12 cellular contexts compared by ENCODE assay signal in genomic region chr2:203582468-203582867, GRCh38. TPM values are rescaled to one million over a fixed set of nuclear protein-coding genes. Genes with fewer than 3 reads are reported as not detected.
DNase-seq lines count a peak whose midpoint lies in the region; ATAC-seq and TF ChIP-seq lines count a peak whose summit lies in the region.
"Had no signal": no experiment of that assay in that cellular context is flagged by ENCODE, and none has a peak within 500 bp of the region (broad histone marks: within the 10 kb centered on the region; RNA-seq: fewer than 3 reads in every experiment).

No MANE protein-coding gene starts in this region.

- no peak for TF ChIP-seq CTCF in gastroesophageal sphincter (IDR thresholded peaks at IDR 0.05)
- no peak for TF ChIP-seq CTCF in nephron (IDR thresholded peaks at IDR 0.05; ENCODE audit: unreplicated experiment in 3 of 3)
- no peak for TF ChIP-seq CTCF in endothelial cell (IDR thresholded peaks at IDR 0.05; ENCODE audit: unreplicated experiment)
- no peak for TF ChIP-seq CTCF in vagina (IDR thresholded peaks at IDR 0.05)

- H3K27me3 Mint-ChIP-seq in nephron (ENCODE audit: low read depth) (no peaks in the 10 kb centered on the region), endothelial cell (ENCODE audit: unreplicated experiment) (no peaks in the 10 kb centered on the region)
- peaks cover 6% of the 10 kb centered on the region for H3K27me3 Mint-ChIP-seq in activated T-cell treated with anti-CD3 and anti-CD28 coated beads, Interleukin-2, amount 50 U/mL, for 72 hours (ENCODE audit: low read depth)

- no peaks in the 10 kb centered on the region for H3K79me2 ChIP-seq in ACC112 (ENCODE audit: control insufficient read depth, insufficient read depth, low read length, unreplicated experiment)

- peak overlapping the region; percentile 17 for H2AFZ ChIP-seq in ACC112 (ENCODE audit: low read length, unreplicated experiment)

- H3K4me1 Mint-ChIP-seq in nephron (peaks cover 52% of the 10 kb centered on the region), endothelial cell (ENCODE audit: unreplicated experiment) (no peaks in the 10 kb centered on the region)
- peaks cover 45% of the 10 kb centered on the region for H3K4me1 Mint-ChIP-seq in activated T-cell treated with anti-CD3 and anti-CD28 coated beads, Interleukin-2, amount 50 U/mL, for 72 hours (ENCODE audit: low read depth)

- intact Hi-C loops in vagina (cut with DNase I), result no loop called here

- H3K27ac ChIP-seq in ACC112 (ENCODE audit: low read depth, low read length), result no peak overlapping the region
- H3K27ac ChIP-seq in gastroesophageal sphincter, result peak overlapping the region; percentile 41 to 68 (median 62)
- H3K27ac ChIP-seq in vagina, result no peak overlapping the region

- no peak for TF ChIP-seq EP300 in gastroesophageal sphincter (IDR thresholded peaks at IDR 0.05)

- ATAC-seq in SK-N-SH treated with all-trans-retinoic acid at 6 μM for 48 hours, result peak; percentile 34
- no peak for ATAC-seq in gastroesophageal sphincter
- ATAC-seq in activated T-cell treated with anti-CD3 and anti-CD28 coated beads, Interleukin-2, amount 50 U/mL, for 72 hours (replicated peaks in 1 of 2), result no peak

- H3K9me3 ChIP-seq in gastroesophageal sphincter (no peaks in the 10 kb centered on the region), vagina (no peaks in the 10 kb centered on the region)

- WGBS in gastroesophageal sphincter (ENCODE audit: low coverage in 1 of 2), 2 donors, result 30 to 31% methylated on average over 2 to 3 of the region's 3 CpGs

- no peak for DNase-seq in activated T-cell treated with anti-CD3 and anti-CD28 coated beads, Interleukin-2, amount 50 U/mL, for 72 hours
- DNase-seq in endothelial cell (ENCODE audit: low spot score) (no peak), vagina (ENCODE audit: extremely low spot score in 2 of 2) (no peak), T-helper 2 cell (no peak)
- DNase-seq: activated CD4-positive, alpha-beta T cell treated with anti-CD3 and anti-CD28 coated beads, Interleukin-2, amount 50 U/mL, for 48 hours; NCI-H2171; nephron progenitor cell had no signal

- no peaks in the 10 kb centered on the region for H3K9me3 Mint-ChIP-seq in nephron
- H3K9me3 Mint-ChIP-seq in activated T-cell treated with anti-CD3 and anti-CD28 coated beads, Interleukin-2, amount 50 U/mL, for 72 hours, result no peaks in the 10 kb centered on the region
- H3K9me3 Mint-ChIP-seq in endothelial cell (ENCODE audit: unreplicated experiment), result no peaks in the 10 kb centered on the region
- H3K9me3 Mint-ChIP-seq: nephron progenitor cell; T-helper 2 cell treated with Interferon-gamma antibody and Interleukin-4, amounts not matched to agents 5 μg/mL and 100 μg/mL, for 36 hours had no signal

- H3K4me3 Mint-ChIP-seq in nephron (no peak overlapping the region), endothelial cell (ENCODE audit: unreplicated experiment) (no peak overlapping the region)
- H3K4me3 Mint-ChIP-seq in activated T-cell treated with anti-CD3 and anti-CD28 coated beads, Interleukin-2, amount 50 U/mL, for 72 hours, result no peak overlapping the region
- H3K4me3 Mint-ChIP-seq: nephron progenitor cell; T-helper 2 cell treated with Interferon-gamma antibody and Interleukin-4, amounts not matched to agents 5 μg/mL and 100 μg/mL, for 36 hours had no signal

- H3K4me1 ChIP-seq in ACC112 (ENCODE audit: control insufficient read depth, insufficient read depth, low read length, unreplicated experiment) (peaks cover 36% of the 10 kb centered on the region), gastroesophageal sphincter (peaks cover 8 to 41% (median 17%) of the 10 kb centered on the region in 3 donors), vagina (peaks cover 51% of the 10 kb centered on the region)

- H3K36me3 ChIP-seq in ACC112 (ENCODE audit: insufficient read depth, low read length) (no peaks in the 10 kb centered on the region), gastroesophageal sphincter (no peaks in the 10 kb centered on the region), vagina (no peaks in the 10 kb centered on the region)

- H3K27ac Mint-ChIP-seq in nephron, result peak overlapping the region; percentile 66 to 95 (median 88)
- no peak overlapping the region for H3K27ac Mint-ChIP-seq in activated T-cell treated with anti-CD3 and anti-CD28 coated beads, Interleukin-2, amount 50 U/mL, for 72 hours
- H3K27ac Mint-ChIP-seq in endothelial cell (ENCODE audit: unreplicated experiment), result no peak overlapping the region
- H3K27ac Mint-ChIP-seq: nephron progenitor cell; T-helper 2 cell treated with Interferon-gamma antibody and Interleukin-4, amounts not matched to agents 5 μg/mL and 100 μg/mL, for 36 hours had no signal

- TF ChIP-seq POLR2A in gastroesophageal sphincter (IDR thresholded peaks at IDR 0.05) (no peak), vagina (IDR thresholded peaks at IDR 0.05) (no peak)

- H3K36me3 Mint-ChIP-seq in nephron (ENCODE audit: low read depth) (no peaks in the 10 kb centered on the region), endothelial cell (ENCODE audit: low read depth, unreplicated experiment) (peaks cover 3% of the 10 kb centered on the region)
- H3K36me3 Mint-ChIP-seq in activated T-cell treated with anti-CD3 and anti-CD28 coated beads, Interleukin-2, amount 50 U/mL, for 72 hours (ENCODE audit: insufficient read depth in 2 of 2), result no peaks in the 10 kb centered on the region

- H3K27me3 ChIP-seq in ACC112 (ENCODE audit: insufficient read depth, low read length) (no peaks in the 10 kb centered on the region), gastroesophageal sphincter (no peaks in the 10 kb centered on the region), vagina (no peaks in the 10 kb centered on the region)

- H3K4me3 ChIP-seq in ACC112 (ENCODE audit: low read depth, low read length) (no peak overlapping the region), gastroesophageal sphincter (no peak overlapping the region), vagina (no peak overlapping the region)

TF ChIP-seq in SK-N-SH treated with all-trans-retinoic acid at 6 μM for 48 hours, 23 proteins besides CTCF, POLR2A, EP300 and RAD21 (continues in another document):
- no peak for TF ChIP-seq POU6F1 (CRISPR knock-in tag; IDR thresholded peaks at IDR 0.05; ENCODE audit: borderline replicate concordance, low read depth)
- TF ChIP-seq PATZ1 (CRISPR knock-in tag; IDR thresholded peaks at IDR 0.05; ENCODE audit: borderline replicate concordance), result no peak
- TF ChIP-seq TCF4 (CRISPR knock-in tag; IDR thresholded peaks at IDR 0.05; ENCODE audit: borderline replicate concordance), result no peak
- TF ChIP-seq TSHZ2 (CRISPR knock-in tag; IDR thresholded peaks at IDR 0.05), result no peak
- no peak for TF ChIP-seq ZFP30 (CRISPR knock-in tag; IDR thresholded peaks at IDR 0.05)
- TF ChIP-seq TOX (CRISPR knock-in tag; IDR thresholded peaks at IDR 0.05; ENCODE audit: borderline replicate concordance), result no peak

RNA-seq across cellular contexts. Expression of gene RAPH1, which starts 47.4 kb away (rescaled TPM):
- total RNA-seq in gastroesophageal sphincter (10 to 100 TPM; 17.1 to 39.6 (median 21.7) TPM), endothelial cell (ENCODE audit: unreplicated experiment) (74.1 TPM), vagina (22.6 TPM)
- total RNA-seq in activated T-cell treated with anti-CD3 and anti-CD28 coated beads, Interleukin-2, amount 50 U/mL, for 72 hours, result 1 to 10 TPM; 3.7 to 6.0 TPM

Comparison
In these comparisons a context has a peak if more than half of its experiments do, and no peak if none do; other contexts are left out.
1. H3K27ac ChIP-seq: peak in gastroesophageal sphincter (4 of 4); none in ACC112 (single experiment) and vagina (single experiment).
2. H3K27ac Mint-ChIP-seq: peak in nephron (3 of 3); none in activated T-cell treated with anti-CD3 and anti-CD28 coated beads, Interleukin-2, amount 50 U/mL, for 72 hours (single experiment) and endothelial cell (single experiment).